23 cellular contexts compared by ENCODE assay signal in genomic region chr3:188104050-188104449, GRCh38. TPM values are rescaled to one million over a fixed set of nuclear protein-coding genes. Genes with fewer than 3 reads are reported as not detected.
DNase-seq lines count a peak whose midpoint lies in the region; ATAC-seq and TF ChIP-seq lines count a peak whose summit lies in the region.
"Had no signal": no experiment of that assay in that cellular context is flagged by ENCODE, and none has a peak within 500 bp of the region (broad histone marks: within the 10 kb centered on the region; RNA-seq: fewer than 3 reads in every experiment).

No MANE protein-coding gene starts in this region.

- no peak overlapping the region for H3K27ac ChIP-seq in spleen
- H3K27ac ChIP-seq: PC-9, RWPE1 had no signal

- no peak for TF ChIP-seq POLR2A in spleen (IDR thresholded peaks at IDR 0.05)

- intact Hi-C loops in spleen (cut with DNase I; ENCODE audit: low total_unique reads): no loop called here

- H3K36me3 ChIP-seq in spleen: no peaks in the 10 kb centered on the region

- peaks cover 0 to 3% (median 0%) of the 10 kb centered on the region in 6 donors for H3K4me1 ChIP-seq in spleen

- peaks cover 0 to 18% (median 10%) of the 10 kb centered on the region in 8 donors for H3K9me3 ChIP-seq in spleen
- H3K9me3 ChIP-seq: SK-N-SH had no signal

- ATAC-seq in GM21528 (IDR thresholded peaks at IDR 0.05; ENCODE audit: low FRiP score, unreplicated experiment): no peak
- ATAC-seq: GM23338 had no signal

- no peaks in the 10 kb centered on the region for H3K27me3 ChIP-seq in spleen (replicated peaks in 1 of 7)

- no peak overlapping the region for H3K4me3 ChIP-seq in spleen
- H3K4me3 ChIP-seq: GM23338, PC-9 had no signal

- WGBS in spleen, 5 donors: 88 to 98% (median 94%) methylated on average over 5 of the region's 5 CpGs

- TF ChIP-seq CTCF in spleen (IDR thresholded peaks at IDR 0.05 in 8 of 11, conservative IDR thresholded peaks at IDR 0.05 in 3 of 11): no peak

- DNase-seq in EL (peak; percentile 11), LHCN-M2 (ENCODE audit: low read depth) (peak; percentile 30), amniotic epithelial cell (ENCODE audit: low read depth) (peak; percentile 43), iris pigment epithelial cell (ENCODE audit: low read depth) (peak; percentile 67), HK-2 (ENCODE audit: unreplicated experiment) (no peak), spleen (no peak), RPMI8226 (no peak)
- DNase-seq: 8988T, DMS153, H9, KBM-7, NCI-H1092, NCI-H1417 treated with DMSO at 0.1 percent for 48 hours, NCI-H1694 treated with DMSO at 0.1 percent for 48 hours, NCI-H2081, NCI-H2227 treated with DMSO at 0.1 percent for 48 hours, NCI-H526 treated with DMSO at 0.1 percent for 48 hours, PC-9, SHP77, SK-N-SH had no signal

RNA-seq across cellular contexts. Expression of gene LPP, which starts 49.9 kb away (rescaled TPM):
- 32.4 and 39.7 TPM in 2 replicates for total RNA-seq in LHCN-M2 (2014; rRNA removed)
- 10.1 TPM for polyA plus RNA-seq in LHCN-M2 (2012)
- total RNA-seq in spleen: 100 to 1,000 TPM; 109 to 270 (median 176) TPM
- 1 to 10 TPM; 2.4 to 5.6 (median 3.5) TPM for polyA plus RNA-seq in spleen

Comparison
In these comparisons a context has a peak if more than half of its experiments do, and no peak if none do; other contexts are left out.
1. DNase-seq: peak in EL (single experiment), LHCN-M2 (single experiment), amniotic epithelial cell (single experiment) and iris pigment epithelial cell (single experiment); none in HK-2 (single experiment), spleen (single experiment) and RPMI8226 (single experiment).